ENCODE assay signal across 16 cellular contexts in genomic region chr22:44154431-44154942, GRCh38. TPM values are rescaled to one million over a fixed set of nuclear protein-coding genes. Genes with fewer than 3 reads are reported as not detected.
A peak's percentile ranks its signal among the peaks of the same experiment; 100 is the strongest.
DNase-seq lines count a peak whose midpoint lies in the region; ATAC-seq, FAIRE-seq and TF ChIP-seq lines count a peak whose summit lies in the region.
"Had no signal": no experiment of that assay in that cellular context is flagged by ENCODE, and none has a peak within 500 bp of the region (broad histone marks: within the 10 kb centered on the region; RNA-seq: fewer than 3 reads in every experiment).

No MANE protein-coding gene starts in this region.

- H2BK12ac ChIP-seq in neuronal stem cell (ENCODE audit: low read length), result no peak overlapping the region

- H3K4me1 ChIP-seq in foreskin keratinocyte (no peaks in the 10 kb centered on the region), neuronal stem cell (ENCODE audit: control insufficient read depth in 2 of 2, insufficient read depth in 1 of 2, low read depth in 1 of 2, low read length in 2 of 2) (peaks cover 10 to 20% of the 10 kb centered on the region in 2 donors)

- H3K18ac ChIP-seq in neuronal stem cell (ENCODE audit: low read length), result no peak overlapping the region

- in situ Hi-C loops in GM13977 (cut with MboI; ENCODE audit: low pct_unique_long_range_greater_than_20kb, low sequenced_read_pairs, unreplicated experiment), result no loop called here

- WGBS in neuronal stem cell (ENCODE audit: extremely low coverage in 2 of 2, insufficient read length in 2 of 2, insufficient replicate concordance in 1 of 2), 2 donors, result 100% methylated on average over 2 of the region's 2 CpGs; no CpG with 5 or more reads in 1 of the 2 donors

- H3K4me2 ChIP-seq in neuronal stem cell (ENCODE audit: insufficient read depth, low read length, poor library complexity, severe bottlenecking), result no peak overlapping the region

- peak; percentile 64 for DNase-seq in AG10803 (ENCODE audit: low read depth)
- DNase-seq in HTR-8/SVneo (ENCODE audit: insufficient read length, low spot score), result no peak
- peak; percentile 73 for DNase-seq in astrocyte of the hippocampus (ENCODE audit: low read depth, low spot score)
- peak; percentile 71 for DNase-seq in kidney tubule cell (ENCODE audit: low spot score)
- no peak for DNase-seq in foreskin keratinocyte
- DNase-seq in CD1c-positive myeloid dendritic cell (ENCODE audit: extremely low spot score), result no peak
- no peak for DNase-seq in GM13977 (ENCODE audit: low spot score)
- DNase-seq in neuronal stem cell (ENCODE audit: low spot score), result no peak
- DNase-seq: Calu3; dermis blood vessel endothelial cell; erythroblast; GF-D8; NCI-H187 treated with DMSO at 0.1 percent for 48 hours; NCI-H524; PC-3; stimulated activated naive CD4-positive, alpha-beta T cell had no signal

- no peak overlapping the region for H3K14ac ChIP-seq in neuronal stem cell (ENCODE audit: low read length)

- no peak overlapping the region for H3K27ac ChIP-seq in foreskin keratinocyte
- no peak overlapping the region for H3K27ac ChIP-seq in neuronal stem cell (replicated peaks; ENCODE audit: low read length)

- H4K91ac ChIP-seq in neuronal stem cell (ENCODE audit: low read depth, low read length, poor library complexity), result no peak overlapping the region

- H3K9me3 ChIP-seq in neuronal stem cell (replicated peaks in 1 of 2; ENCODE audit: control insufficient read depth in 2 of 2, insufficient read depth in 1 of 2, low read depth in 1 of 2, low read length in 2 of 2), result no peaks in the 10 kb centered on the region

- H3K4ac ChIP-seq in neuronal stem cell (ENCODE audit: low read length), result no peak overlapping the region

- no peaks in the 10 kb centered on the region for H3K36me3 ChIP-seq in neuronal stem cell (replicated peaks in 1 of 2; ENCODE audit: control insufficient read depth in 2 of 2, insufficient read depth in 2 of 2, low read length in 2 of 2)

- ATAC-seq in foreskin keratinocyte, result no peak
- ATAC-seq: PC-3 had no signal

- no peaks in the 10 kb centered on the region for H3K79me1 ChIP-seq in neuronal stem cell (ENCODE audit: low read depth, low read length)

- H3K23ac ChIP-seq in neuronal stem cell (ENCODE audit: low read depth, low read length, poor library complexity), result no peak overlapping the region

- H4K8ac ChIP-seq in neuronal stem cell (ENCODE audit: low read depth, low read length), result no peak overlapping the region

- no peak overlapping the region for H2BK15ac ChIP-seq in neuronal stem cell (ENCODE audit: low read length)

- no peak overlapping the region for H3K9ac ChIP-seq in neuronal stem cell (ENCODE audit: low read depth, low read length, poor library complexity)

- no peak overlapping the region for H2BK120ac ChIP-seq in neuronal stem cell (ENCODE audit: low read depth, low read length)

- H3K4me3 ChIP-seq in AG10803 (ENCODE audit: low read length) (no peak overlapping the region), neuronal stem cell (ENCODE audit: low read length in 2 of 2) (no peak overlapping the region)

- H2AK5ac ChIP-seq in neuronal stem cell (ENCODE audit: low read depth, low read length), result no peak overlapping the region

- no peak overlapping the region for H2BK5ac ChIP-seq in neuronal stem cell (ENCODE audit: low read length)

- FAIRE-seq in HTR-8/SVneo (lab: Jason Lieb, UNC), result peak; percentile 55

- H3K27me3 ChIP-seq in foreskin keratinocyte, result no peaks in the 10 kb centered on the region
- H3K27me3 ChIP-seq in neuronal stem cell (ENCODE audit: control insufficient read depth in 3 of 3, insufficient read depth in 3 of 3, low read depth in 1 of 3, low read length in 3 of 3), result no peaks in the 10 kb centered on the region

- no peak overlapping the region for H2AFZ ChIP-seq in neuronal stem cell (ENCODE audit: low read length)

- TF ChIP-seq CTCF in AG10803 (conservative IDR thresholded peaks at IDR 0.05; ENCODE audit: low read length) (no peak), foreskin keratinocyte (conservative IDR thresholded peaks at IDR 0.05) (no peak), GM13977 (IDR thresholded peaks at IDR 0.05; ENCODE audit: extremely low read depth, insufficient read depth, missing control alignments) (no peak)

RNA-seq across cellular contexts. Expression of gene PARVG, which starts 26.2 kb away (rescaled TPM):
- total RNA-seq in foreskin keratinocyte, result not detected in 2 replicates
- polyA plus RNA-seq in foreskin keratinocyte, result not detected in 2 replicates
- polyA plus RNA-seq in neuronal stem cell (2013, experiment 1 of 2), result 0.18 TPM
- 0.06 TPM for polyA plus RNA-seq in neuronal stem cell (2013, experiment 2 of 2)
- total RNA-seq: Calu3, PC-3 had no signal

Comparison
In these comparisons a context has a peak if more than half of its experiments do, and no peak if none do; other contexts are left out.
1. DNase-seq: peak in AG10803 (single experiment), astrocyte of the hippocampus (single experiment) and kidney tubule cell (single experiment); none in HTR-8/SVneo (single experiment), foreskin keratinocyte (0 of 2), CD1c-positive myeloid dendritic cell (single experiment), GM13977 (single experiment) and neuronal stem cell (single experiment).